In the genomic region with DNA sequence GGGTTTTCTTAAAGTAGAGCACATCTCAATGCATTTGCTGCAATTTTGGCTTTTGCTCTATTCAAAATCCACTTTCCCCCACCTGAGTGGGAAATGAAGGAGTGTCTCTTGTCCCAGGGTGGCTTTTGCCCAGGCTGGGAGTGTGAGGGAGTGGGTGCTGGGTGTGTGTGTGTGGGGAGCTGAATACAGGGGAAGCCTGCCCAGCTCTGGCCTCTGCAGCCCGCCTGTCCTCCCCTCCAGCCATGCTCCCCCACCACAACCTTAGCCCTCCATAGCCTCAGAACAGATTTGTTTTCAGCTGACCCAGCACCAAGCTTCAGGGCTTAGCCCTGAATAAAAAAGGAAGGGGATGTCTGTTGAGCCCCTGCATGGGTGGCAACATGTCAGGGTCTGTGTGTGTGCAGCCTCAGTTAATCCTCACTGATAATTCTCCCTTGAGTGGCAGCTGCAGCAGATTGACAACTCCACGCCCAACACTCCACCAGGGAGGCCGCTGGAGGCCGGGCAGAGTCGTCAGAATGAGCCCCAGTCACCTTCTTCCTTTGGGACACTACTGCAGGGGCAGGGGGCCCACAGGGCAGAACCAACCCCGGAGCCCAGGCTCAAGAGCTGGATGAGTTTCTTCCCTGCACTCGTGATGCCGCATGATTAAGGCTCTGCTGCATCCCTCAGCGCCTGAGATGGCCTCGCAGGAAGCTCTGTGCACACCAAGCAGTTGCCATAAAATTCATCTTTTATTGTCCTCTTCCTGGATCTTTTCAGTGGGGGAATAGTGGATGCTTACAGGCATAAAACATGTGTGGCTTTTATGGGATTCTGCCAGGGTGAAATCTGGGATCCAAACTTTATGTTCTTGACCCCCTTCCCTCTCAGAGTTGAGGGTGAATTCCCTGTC, we compare ENCODE assay signal across 28 cellular contexts. TPM values are rescaled to one million over a fixed set of nuclear protein-coding genes. Genes with fewer than 3 reads are reported as not detected.
DNase-seq lines count a peak whose midpoint lies in the region; TF ChIP-seq lines count a peak whose summit lies in the region.
"Had no signal": no experiment of that assay in that cellular context is flagged by ENCODE, and none has a peak within 500 bp of the region (broad histone marks: within the 10 kb centered on the region; RNA-seq: fewer than 3 reads in every experiment).

No MANE protein-coding gene starts in this region.

- H3K27me3 ChIP-seq in WERI-Rb-1 (ENCODE audit: insufficient read depth, low read depth, severe bottlenecking) = peaks cover 3% of the 10 kb centered on the region
- peaks cover 4% of the 10 kb centered on the region for H3K27me3 ChIP-seq in neural progenitor cell
- no peaks in the 10 kb centered on the region for H3K27me3 ChIP-seq in ovary
- H3K27me3 ChIP-seq: SJSA1 had no signal

- no peak overlapping the region for H3K9ac ChIP-seq in neural progenitor cell
- H3K9ac ChIP-seq: GM23248 had no signal

- H3K4me1 ChIP-seq in neural progenitor cell (peaks cover 10% of the 10 kb centered on the region), ovary (ENCODE audit: insufficient read depth) (no peaks in the 10 kb centered on the region)
- H3K4me1 ChIP-seq: SJSA1 had no signal

- WGBS in ovary, 3 donors = 61 to 70% (median 63%) methylated on average over 10 of the region's 10 CpGs

- no peak overlapping the region for H3K4me3 ChIP-seq in WERI-Rb-1 (ENCODE audit: low read depth, low read length)
- no peak overlapping the region for H3K4me3 ChIP-seq in neural progenitor cell
- no peak overlapping the region for H3K4me3 ChIP-seq in ovary
- H3K4me3 ChIP-seq: GM23248, K562, SJSA1 had no signal

- TF ChIP-seq POLR2A in ovary (IDR thresholded peaks at IDR 0.05) = no peak

- TF ChIP-seq CTCF in WERI-Rb-1 (IDR thresholded peaks at IDR 0.05; ENCODE audit: low read depth, low read length) (no peak), neural progenitor cell (IDR thresholded peaks at IDR 0.05) (no peak), ovary (IDR thresholded peaks at IDR 0.05) (no peak)

- H3K36me3 ChIP-seq in WERI-Rb-1 (no peaks in the 10 kb centered on the region), neural progenitor cell (no peaks in the 10 kb centered on the region), ovary (no peaks in the 10 kb centered on the region)
- H3K36me3 ChIP-seq: SJSA1 had no signal

- H2AFZ ChIP-seq in neural progenitor cell (replicated peaks) = no peak overlapping the region
- H2AFZ ChIP-seq: GM23248 had no signal

- H3K4me3 Mint-ChIP-seq in neural progenitor cell = no peak overlapping the region

- H3K9me3 ChIP-seq in WERI-Rb-1 (ENCODE audit: severe bottlenecking) (no peaks in the 10 kb centered on the region), neural progenitor cell (ENCODE audit: low read depth) (no peaks in the 10 kb centered on the region), ovary (no peaks in the 10 kb centered on the region)
- H3K9me3 ChIP-seq: SJSA1 had no signal

- H3K4me1 Mint-ChIP-seq in neural progenitor cell = peaks cover 2% of the 10 kb centered on the region

- no peak for TF ChIP-seq EP300 in ovary (IDR thresholded peaks at IDR 0.05)

- H3K27ac Mint-ChIP-seq in neural progenitor cell = no peak overlapping the region

- H3K79me2 ChIP-seq in neural progenitor cell (ENCODE audit: low read depth) = no peaks in the 10 kb centered on the region

- H3F3A ChIP-seq in neural progenitor cell (ENCODE audit: low read depth) = no peaks in the 10 kb centered on the region

- peak; percentile 54 for DNase-seq in D341Med (ENCODE audit: low spot score)
- peak; percentile 60 for DNase-seq in WERI-Rb-1
- peak; percentile 32 for DNase-seq in islet precursor cell
- peak; percentile 33 for DNase-seq in neural progenitor cell (ENCODE audit: low spot score)
- DNase-seq in ovary = no peak
- no peak for DNase-seq in HuH-7.5 (ENCODE audit: low spot score)
- DNase-seq in DMS79 (lab: John Stamatoyannopoulos, UW) = no peak
- DNase-seq: Calu3, DMS153, GM23248, H7, Kasumi-1, NCI-H1092 treated with DMSO at 0.1 percent for 48 hours, NCI-H1436 treated with DMSO at 0.1 percent for 48 hours, NCI-H187 treated with DMSO at 0.1 percent for 48 hours, NCI-H2171 treated with DMSO at 0.1 percent for 48 hours, NCI-H345, NCI-H510A treated with DMSO at 0.1 percent for 48 hours, PC-3 had no signal

- H3K27me3 Mint-ChIP-seq in neural progenitor cell (ENCODE audit: insufficient read depth, low read depth) = peaks cover 11% of the 10 kb centered on the region

- H3K36me3 Mint-ChIP-seq in neural progenitor cell = no peaks in the 10 kb centered on the region

- no peak overlapping the region for H3K27ac ChIP-seq in WERI-Rb-1
- no peak overlapping the region for H3K27ac ChIP-seq in neural progenitor cell
- H3K27ac ChIP-seq in ovary = no peak overlapping the region
- H3K27ac ChIP-seq: GM23248, SJSA1 had no signal

- H4K20me1 ChIP-seq in neural progenitor cell (ENCODE audit: low read depth) = no peaks in the 10 kb centered on the region

- intact Hi-C loops in ovary (cut with DNase I) = no loop called here

- H3K4me2 ChIP-seq in neural progenitor cell = no peak overlapping the region

- no peaks in the 10 kb centered on the region for H3K9me3 Mint-ChIP-seq in neural progenitor cell

RNA-seq across cellular contexts. Expression of a gene that starts 55.0 kb away (rescaled TPM):
- not detected in 2 replicates for total RNA-seq in neural progenitor cell (ENCODE audit: low replicate concordance)
- total RNA-seq in ovary = not detected
- polyA plus RNA-seq in ovary = not detected
- total RNA-seq: A172, Calu3, GM23248, H7, HepG2, HT-29, K562, M059J, PC-3, Right ventricle myocardium inferior, RPMI7951, SJSA1 had no signal
- polyA plus RNA-seq: BJ, GM23248, HepG2 had no signal

Comparison
In these comparisons a context has a peak if more than half of its experiments do, and no peak if none do; other contexts are left out.
1. DNase-seq: peak in D341Med (single experiment), WERI-Rb-1 (single experiment), islet precursor cell (single experiment) and neural progenitor cell (single experiment); none in ovary (0 of 5), HuH-7.5 (single experiment) and DMS79 (single experiment).